Comparison of ENCODE assay signal across 8 cellular contexts in the genomic region with DNA sequence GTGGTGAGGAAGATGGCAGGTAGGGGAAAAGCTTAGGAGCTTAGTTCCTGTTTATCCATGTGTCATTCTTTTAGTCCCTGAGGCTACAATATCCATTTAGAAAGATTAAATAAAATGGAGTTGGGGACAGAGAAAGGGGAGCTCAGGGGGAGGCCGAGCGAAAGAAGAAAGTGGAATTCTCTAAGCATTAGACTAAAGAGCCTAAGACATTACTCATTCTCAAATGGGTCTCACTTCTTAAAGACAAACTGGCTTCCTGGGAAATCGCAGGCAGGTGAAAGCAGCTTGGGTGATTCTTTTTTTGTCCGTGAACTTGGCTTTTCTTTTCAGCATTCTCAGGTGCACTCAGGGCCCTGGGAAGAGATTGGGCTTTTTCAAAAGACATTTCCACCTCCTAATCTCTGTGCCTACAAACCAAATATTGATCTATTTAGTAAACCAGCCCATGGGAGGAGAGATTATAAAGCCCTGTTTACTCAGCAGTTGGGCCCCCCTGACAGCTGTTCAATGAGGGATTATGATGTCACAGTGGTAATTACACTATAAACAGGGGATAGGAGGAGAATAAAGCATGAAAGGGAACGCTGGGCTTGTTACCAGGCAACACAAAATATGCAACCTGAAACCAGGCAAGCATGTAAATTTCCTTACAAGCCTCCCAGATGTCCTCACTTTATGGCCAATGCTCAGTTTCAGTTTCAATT.
DNase-seq lines count a peak whose midpoint lies in the region; ATAC-seq, FAIRE-seq and TF ChIP-seq lines count a peak whose summit lies in the region.

No MANE protein-coding gene starts in this region.

- H3K79me2 ChIP-seq in HepG2 (ENCODE audit: insufficient read depth, low read length) (no peaks in the 10 kb centered on the region), Karpas-422 (ENCODE audit: low read length) (no peaks in the 10 kb centered on the region)

- no peaks in the 10 kb centered on the region for H3K27me3 Mint-ChIP-seq in MCF 10A (ENCODE audit: insufficient read depth, unreplicated experiment)

- peaks cover 30% of the 10 kb centered on the region for H3K4me1 Mint-ChIP-seq in MCF 10A (ENCODE audit: insufficient read depth, unreplicated experiment)

- 25% methylated on average over 5 of the region's 5 CpGs for WGBS in HepG2 (ENCODE audit: low lambda C conversion rate)
- WGBS in tibial nerve, 2 donors, result 57 to 59% methylated on average over 5 of the region's 5 CpGs

- H3K4me3 ChIP-seq in HepG2 (replicated peaks in 1 of 3; ENCODE audit: insufficient read depth in 1 of 3, low read depth in 2 of 3, low read length in 3 of 3) (no peak overlapping the region), Karpas-422 (ENCODE audit: low read length) (no peak overlapping the region), tibial nerve (peak overlapping the region in 1 of 4 donors; percentile 31)

- peak; percentile 95 for DNase-seq in NCI-H2029 (lab: John Stamatoyannopoulos, UW)
- DNase-seq in MCF 10A (ENCODE audit: unreplicated experiment), result peak; percentile 52
- peak; percentile 29 for DNase-seq in HepG2 (ENCODE audit: low spot score)
- DNase-seq in Karpas-422, result no peak
- no peak for DNase-seq in effector CD4-positive, alpha-beta T cell
- no peak for DNase-seq in mesenteric fat pad (ENCODE audit: low spot score)
- DNase-seq in tibial nerve (ENCODE audit: low spot score in 2 of 2), result no peak

- ATAC-seq in GM21367 (IDR thresholded peaks at IDR 0.05; ENCODE audit: unreplicated experiment) (peak; percentile 39), HepG2 (peak; percentile 69)

- POLR2A ChIA-PET in MCF 10A (lab: Yijun Ruan, JAX) (interaction anchor here (0.6 to 2.8 kb wide), 9 partner anchors 9 to 844 kb away, joined by 3 to 24 read pairs (median 3); a partner anchor contains a TSS), HepG2 (lab: Yijun Ruan, JAX) (no interaction called here)

- peak overlapping the region; percentile 41 for H3K4me2 ChIP-seq in HepG2 (ENCODE audit: low read depth, low read length)
- no peak overlapping the region for H3K4me2 ChIP-seq in Karpas-422 (ENCODE audit: low read depth, low read length, poor library complexity, severe bottlenecking)

- no peaks in the 10 kb centered on the region for H3K36me3 Mint-ChIP-seq in MCF 10A (ENCODE audit: insufficient read depth, unreplicated experiment)

- H3K9me3 ChIP-seq in HepG2 (ENCODE audit: low read length), result no peaks in the 10 kb centered on the region
- H3K9me3 ChIP-seq in Karpas-422 (ENCODE audit: low read length), result no peaks in the 10 kb centered on the region
- H3K9me3 ChIP-seq in tibial nerve, result no peaks in the 10 kb centered on the region

- peaks cover 10% of the 10 kb centered on the region for H3K4me1 ChIP-seq in HepG2 (ENCODE audit: insufficient read depth, low read length)
- no peaks in the 10 kb centered on the region; the same call in 1 of the 2 replicates for H3K4me1 ChIP-seq in Karpas-422 (ENCODE audit: low read length)
- H3K4me1 ChIP-seq in tibial nerve, result peaks cover 0 to 17% (median 0%) of the 10 kb centered on the region in 4 donors

- TF ChIP-seq CTCF in MCF 10A (IDR thresholded peaks at IDR 0.05; ENCODE audit: unreplicated experiment), result no peak
- no peak for TF ChIP-seq CTCF in HepG2 (CRISPR knock-in tag; IDR thresholded peaks at IDR 0.05)
- no peak for TF ChIP-seq CTCF in tibial nerve (IDR thresholded peaks at IDR 0.05)

- TF ChIP-seq POLR2A in HepG2 (IDR thresholded peaks at IDR 0.05; ENCODE audit: insufficient read depth in 1 of 2, low read depth in 2 of 2, low read length in 2 of 2) (no peak), tibial nerve (IDR thresholded peaks at IDR 0.05) (no peak)

- peak overlapping the region; percentile 52 for H3K4me3 Mint-ChIP-seq in MCF 10A (ENCODE audit: unreplicated experiment)

- H3K27me3 ChIP-seq in HepG2 (ENCODE audit: control insufficient read depth in 1 of 2, insufficient read depth in 2 of 2, low read length in 2 of 2) (no peaks in the 10 kb centered on the region), Karpas-422 (ENCODE audit: low read length) (no peaks in the 10 kb centered on the region), tibial nerve (no peaks in the 10 kb centered on the region)

- no peaks in the 10 kb centered on the region for H3K9me3 Mint-ChIP-seq in MCF 10A (ENCODE audit: unreplicated experiment)

- no peak overlapping the region for H3K27ac ChIP-seq in HepG2 (ENCODE audit: extremely low read length, insufficient read depth, low read length)
- H3K27ac ChIP-seq in Karpas-422 (ENCODE audit: low read length), result no peak overlapping the region
- H3K27ac ChIP-seq in tibial nerve, result peak overlapping the region in 2 of 4 donors; percentile 63 to 76

- TF ChIP-seq RAD21 in HepG2 (CRISPR knock-in tag; IDR thresholded peaks at IDR 0.05), result no peak

- H3K9me2 ChIP-seq in Karpas-422 (replicated peaks; ENCODE audit: insufficient read depth, low read length), result no peaks in the 10 kb centered on the region

- no peak for FAIRE-seq in HepG2 (lab: Jason Lieb, UNC)

- CTCF ChIA-PET in MCF 10A (lab: Yijun Ruan, JAX) (interaction anchor here (0.6 to 3.5 kb wide), 17 partner anchors 9 to 788 kb away, joined by 3 to 16 read pairs (median 3); no protein-coding TSS in a partner anchor), HepG2 (lab: Yijun Ruan, JAX; ENCODE audit: low intra/inter-chr PET ratio, low total read pairs) (no interaction called here)

- H4K20me1 ChIP-seq in HepG2 (ENCODE audit: insufficient read depth, low read length) (no peaks in the 10 kb centered on the region), Karpas-422 (ENCODE audit: insufficient read depth, low read depth, low read length) (no peaks in the 10 kb centered on the region)

- BruUV-seq in MCF 10A (replicated peaks; lab: Mats Ljungman, UMichigan), result no TSS peak
- no TSS peak for BruUV-seq in HepG2 (replicated peaks; lab: Mats Ljungman, UMichigan)

- H2AFZ ChIP-seq in HepG2 (ENCODE audit: low read length) (no peak overlapping the region), Karpas-422 (ENCODE audit: low read length) (no peak overlapping the region)

- H3K27ac Mint-ChIP-seq in MCF 10A (ENCODE audit: low read depth, unreplicated experiment), result peak overlapping the region; percentile 93

- H3K9ac ChIP-seq in HepG2 (ENCODE audit: insufficient read depth, low read depth, low read length) (no peak overlapping the region), Karpas-422 (ENCODE audit: low read length) (no peak overlapping the region)

- TF ChIP-seq EP300 in HepG2 (IDR thresholded peaks at IDR 0.05; ENCODE audit: low read depth in 2 of 2, low read length in 2 of 2) (no peak), HepG2 (CRISPR knock-in tag; IDR thresholded peaks at IDR 0.05; ENCODE audit: borderline replicate concordance) (no peak), tibial nerve (IDR thresholded peaks at IDR 0.05) (no peak)

- H3K36me3 ChIP-seq in HepG2 (replicated peaks in 1 of 2; ENCODE audit: control insufficient read depth in 1 of 2, insufficient read depth in 2 of 2, low read length in 2 of 2), result no peaks in the 10 kb centered on the region
- no peaks in the 10 kb centered on the region for H3K36me3 ChIP-seq in Karpas-422 (ENCODE audit: insufficient read depth, low read length)
- no peaks in the 10 kb centered on the region for H3K36me3 ChIP-seq in tibial nerve

- intact Hi-C loops in MCF 10A (cut with micrococcal nuclease), result loop anchor here (1.0 to 5.0 kb wide), 8 partner anchors 214 to 806 kb away; a partner anchor contains a TSS
- intact Hi-C loops in HepG2 (cut with micrococcal nuclease; ENCODE audit: unreplicated experiment), result no loop called here

- in situ Hi-C loops in HepG2 (cut with HindIII; ENCODE audit: extremely low pct_ligation_motif_present, low pct_unique_long_range_greater_than_20kb), result loop anchor here (5.0 to 10.0 kb wide), 2 partner anchors 797 to 849 kb away; no protein-coding TSS in a partner anchor

TF ChIP-seq in HepG2, 621 proteins besides CTCF, POLR2A, EP300 and RAD21 (continues in another document):
- no peak for TF ChIP-seq SOX13 (IDR thresholded peaks at IDR 0.05)
- peak in 1 of 2 experiments; percentile 16; a peak in 1 of 4 replicates for TF ChIP-seq SOX13 (CRISPR knock-in tag; conservative IDR thresholded peaks at IDR 0.05 in 1 of 2, IDR thresholded peaks at IDR 0.05 in 1 of 2)
- no peak for TF ChIP-seq MAZ (IDR thresholded peaks at IDR 0.05; ENCODE audit: borderline replicate concordance, low read depth, low read length)
- no peak for TF ChIP-seq MAZ (CRISPR knock-in tag; IDR thresholded peaks at IDR 0.05; ENCODE audit: low read depth)
- TF ChIP-seq ZNF792 (CRISPR knock-in tag; IDR thresholded peaks at IDR 0.05), result no peak
- TF ChIP-seq FOXP1 (IDR thresholded peaks at IDR 0.05), result no peak
- TF ChIP-seq FOXP1 (CRISPR knock-in tag; IDR thresholded peaks at IDR 0.05), result peak; percentile 53
- TF ChIP-seq, protein P1, sequence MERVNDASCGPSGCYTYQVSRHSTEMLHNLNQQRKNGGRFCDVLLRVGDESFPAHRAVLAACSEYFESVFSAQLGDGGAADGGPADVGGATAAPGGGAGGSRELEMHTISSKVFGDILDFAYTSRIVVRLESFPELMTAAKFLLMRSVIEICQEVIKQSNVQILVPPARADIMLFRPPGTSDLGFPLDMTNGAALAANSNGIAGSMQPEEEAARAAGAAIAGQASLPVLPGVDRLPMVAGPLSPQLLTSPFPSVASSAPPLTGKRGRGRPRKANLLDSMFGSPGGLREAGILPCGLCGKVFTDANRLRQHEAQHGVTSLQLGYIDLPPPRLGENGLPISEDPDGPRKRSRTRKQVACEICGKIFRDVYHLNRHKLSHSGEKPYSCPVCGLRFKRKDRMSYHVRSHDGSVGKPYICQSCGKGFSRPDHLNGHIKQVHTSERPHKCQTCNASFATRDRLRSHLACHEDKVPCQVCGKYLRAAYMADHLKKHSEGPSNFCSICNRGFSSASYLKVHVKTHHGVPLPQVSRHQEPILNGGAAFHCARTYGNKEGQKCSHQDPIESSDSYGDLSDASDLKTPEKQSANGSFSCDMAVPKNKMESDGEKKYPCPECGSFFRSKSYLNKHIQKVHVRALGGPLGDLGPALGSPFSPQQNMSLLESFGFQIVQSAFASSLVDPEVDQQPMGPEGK (CRISPR knock-in tag; IDR thresholded peaks at IDR 0.05), result 0 out of 2 replicates have a peak, but pooled peaks have one; percentile 19
- TF ChIP-seq TEAD2 (CRISPR knock-in tag; IDR thresholded peaks at IDR 0.05), result no peak
- no peak for TF ChIP-seq FOXA1 (IDR thresholded peaks at IDR 0.05)
- peak; percentile 45; the same call in 1 of the 2 replicates for TF ChIP-seq FOXA1 (CRISPR knock-in tag; IDR thresholded peaks at IDR 0.05)
- TF ChIP-seq, protein P2, sequence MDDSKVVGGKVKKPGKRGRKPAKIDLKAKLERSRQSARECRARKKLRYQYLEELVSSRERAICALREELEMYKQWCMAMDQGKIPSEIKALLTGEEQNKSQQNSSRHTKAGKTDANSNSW (CRISPR knock-in tag; IDR thresholded peaks at IDR 0.05; ENCODE audit: borderline replicate concordance), result no peak

Comparison
In these comparisons a context has a peak if more than half of its experiments do, and no peak if none do; other contexts are left out.
1. DNase-seq: peak in NCI-H2029 (single experiment), MCF 10A (single experiment) and HepG2 (single experiment); none in Karpas-422 (single experiment), effector CD4-positive, alpha-beta T cell (single experiment), mesenteric fat pad (single experiment) and tibial nerve (0 of 2).